18 cellular contexts compared by ENCODE assay signal in genomic region chr16:76226481-76226880, GRCh38. TPM values are rescaled to one million over a fixed set of nuclear protein-coding genes. Genes with fewer than 3 reads are reported as not detected.
"Had no signal": no experiment of that assay in that cellular context is flagged by ENCODE, and none has a peak within 500 bp of the region (broad histone marks: within the 10 kb centered on the region; RNA-seq: fewer than 3 reads in every experiment).

No MANE protein-coding gene starts in this region.

- H3K4me2 ChIP-seq: SK-N-SH had no signal

- H3K27ac ChIP-seq: RWPE1 had no signal

- DNase-seq: IMR-90, Karpas-422, KG1, MM.1S, NCI-H1092 treated with DMSO at 0.1 percent for 48 hours, NCI-H1436, NCI-H187, NCI-H2029, NCI-H2081 treated with DMSO at 0.1 percent for 48 hours, NCI-H2171, NCI-H226, NCI-H446, NCI-H510A, NCI-H524 treated with DMSO at 0.1 percent for 48 hours, NCI-H774, SK-N-SH had no signal

- H3K9me3 ChIP-seq: SK-N-SH had no signal

- H3K9ac ChIP-seq: SK-N-SH had no signal

RNA-seq across cellular contexts. Expression of gene CNTNAP4, which starts 50.7 kb away (rescaled TPM):
- total RNA-seq: HepG2, IMR-90 had no signal
- polyA plus RNA-seq: HepG2, IMR-90, SK-N-SH had no signal
